Comparison of ENCODE assay signal across 9 cellular contexts in genomic region chr13:100100115-100100879, GRCh38. TPM values are rescaled to one million over a fixed set of nuclear protein-coding genes. Genes with fewer than 3 reads are reported as not detected.
DNase-seq lines count a peak whose midpoint lies in the region; ATAC-seq and TF ChIP-seq lines count a peak whose summit lies in the region.
"Had no signal": no experiment of that assay in that cellular context is flagged by ENCODE, and none has a peak within 500 bp of the region (broad histone marks: within the 10 kb centered on the region; RNA-seq: fewer than 3 reads in every experiment).

No MANE protein-coding gene starts in this region.

- DNase-seq in A673 (ENCODE audit: low spot score) = peak; percentile 23
- peak; percentile 79 for DNase-seq in LHCN-M2 (ENCODE audit: low read depth)
- DNase-seq in endodermal cell = no peak
- peak; percentile 37 for DNase-seq in midbrain (lab: John Stamatoyannopoulos, UW)
- no peak for DNase-seq in DMS79 treated with DMSO at 0.1 percent for 48 hours (lab: John Stamatoyannopoulos, UW)
- no peak for DNase-seq in DMS79 (lab: John Stamatoyannopoulos, UW)
- DNase-seq: psoas muscle had no signal

- no peaks in the 10 kb centered on the region for H3K9me3 ChIP-seq in A673 (ENCODE audit: low read depth, low read length, poor library complexity, severe bottlenecking)
- no peaks in the 10 kb centered on the region for H3K9me3 ChIP-seq in endodermal cell (ENCODE audit: control insufficient read depth, low read length)
- H3K9me3 ChIP-seq: psoas muscle had no signal

- H3K27ac ChIP-seq in A673 (ENCODE audit: low read depth, low read length, poor library complexity, severe bottlenecking) = peak overlapping the region; percentile 18
- peak overlapping the region; percentile 80 for H3K27ac ChIP-seq in endodermal cell (ENCODE audit: low read depth, low read length)
- H3K27ac ChIP-seq: psoas muscle had no signal

- no peaks in the 10 kb centered on the region for H3K27me3 Mint-ChIP-seq in endodermal cell (ENCODE audit: insufficient read depth)

- H3K4me3 Mint-ChIP-seq in endodermal cell = no peak overlapping the region

- intact Hi-C loops in A673 (cut with micrococcal nuclease; ENCODE audit: unreplicated experiment) = no loop called here

- peaks cover 46% of the 10 kb centered on the region for H3K36me3 Mint-ChIP-seq in endodermal cell (ENCODE audit: low read depth)

- H3K4me3 ChIP-seq in A673 (ENCODE audit: low read depth, low read length, poor library complexity, severe bottlenecking) (no peak overlapping the region), endodermal cell (ENCODE audit: low read length) (peak overlapping the region; percentile 49)
- H3K4me3 ChIP-seq: psoas muscle had no signal

- POLR2A ChIA-PET in A673 (lab: Charles Lee; ENCODE audit: low non-redundant PET) = no interaction called here

- no peak overlapping the region for H3K27ac Mint-ChIP-seq in endodermal cell

- CTCF ChIA-PET in A673 (lab: Charles Lee) = no interaction called here

- 83 to 89% methylated on average over 9 to 10 of the region's 10 CpGs for WGBS in endodermal cell (ENCODE audit: insufficient coverage in 1 of 2, insufficient read length in 1 of 2), 2 experiments

- no peak for ATAC-seq in HG03135 (IDR thresholded peaks at IDR 0.05; ENCODE audit: unreplicated experiment)
- ATAC-seq in HG03378 (IDR thresholded peaks at IDR 0.05; ENCODE audit: unreplicated experiment) = no peak

- TF ChIP-seq CTCF in A673 (conservative IDR thresholded peaks at IDR 0.05; ENCODE audit: low read depth, low read length) = no peak
- no peak for TF ChIP-seq CTCF in endodermal cell (conservative IDR thresholded peaks at IDR 0.05)

- H3K36me3 ChIP-seq in A673 (ENCODE audit: insufficient read depth, low read length, poor library complexity, severe bottlenecking) (no peaks in the 10 kb centered on the region), endodermal cell (ENCODE audit: control insufficient read depth, insufficient read depth, low read length) (peaks cover 32% of the 10 kb centered on the region)

- H3K27me3 ChIP-seq in A673 (replicated peaks; ENCODE audit: insufficient read depth, low read depth, low read length, poor library complexity) (no peaks in the 10 kb centered on the region), endodermal cell (ENCODE audit: control insufficient read depth, insufficient read depth, low read length, poor library complexity, severe bottlenecking) (no peaks in the 10 kb centered on the region)

- BruUV-seq in A673 (replicated peaks; lab: Mats Ljungman, UMichigan) = no TSS peak

- peaks cover 14% of the 10 kb centered on the region for H3K4me1 Mint-ChIP-seq in endodermal cell

- no peaks in the 10 kb centered on the region for H3K9me3 Mint-ChIP-seq in endodermal cell

- H3K4me1 ChIP-seq in A673 (ENCODE audit: insufficient read depth, low read length, poor library complexity, severe bottlenecking) (peaks cover 12% of the 10 kb centered on the region), endodermal cell (ENCODE audit: control insufficient read depth, insufficient read depth, low read length) (peaks cover 8% of the 10 kb centered on the region)

- H3K9ac ChIP-seq in endodermal cell (ENCODE audit: extremely low read depth, low read length, poor library complexity, severe bottlenecking) = no peak overlapping the region

RNA-seq across cellular contexts. Expression of gene PCCA, which starts 11.4 kb away (rescaled TPM):
- total RNA-seq in A673 (2021) (93.0 and 105 TPM in 2 replicates), LHCN-M2 (2014; rRNA removed) (7.9 and 10.5 TPM in 2 replicates), endodermal cell (10 to 100 TPM; 60.2 to 67.2 TPM)
- 6.3 TPM for polyA plus RNA-seq in LHCN-M2 (2012)
- polyA plus RNA-seq in endodermal cell (2013, experiment 1 of 2) = 57.6 TPM
- polyA plus RNA-seq in endodermal cell (2013, experiment 2 of 2) = 59.6 TPM

Comparison
In these comparisons a context has a peak if more than half of its experiments do, and no peak if none do; other contexts are left out.
1. DNase-seq: peak in A673 (single experiment), LHCN-M2 (single experiment) and midbrain (single experiment); none in endodermal cell (single experiment), DMS79 treated with DMSO at 0.1 percent for 48 hours (single experiment) and DMS79 (single experiment).